Comparison of ENCODE assay signal across 1 cellular context in genomic region chr4:89871211-89871610, GRCh38.
TF ChIP-seq lines count a peak whose summit lies in the region.

No MANE protein-coding gene starts in this region.

TF ChIP-seq in WTC11, 78 proteins besides CTCF, POLR2A, EP300 and RAD21:
- TF ChIP-seq E2F1 (CRISPR knock-in tag; IDR thresholded peaks at IDR 0.05) = no peak
- no peak for TF ChIP-seq ZNF121 (CRISPR knock-in tag; IDR thresholded peaks at IDR 0.05)
- TF ChIP-seq, protein P1, sequence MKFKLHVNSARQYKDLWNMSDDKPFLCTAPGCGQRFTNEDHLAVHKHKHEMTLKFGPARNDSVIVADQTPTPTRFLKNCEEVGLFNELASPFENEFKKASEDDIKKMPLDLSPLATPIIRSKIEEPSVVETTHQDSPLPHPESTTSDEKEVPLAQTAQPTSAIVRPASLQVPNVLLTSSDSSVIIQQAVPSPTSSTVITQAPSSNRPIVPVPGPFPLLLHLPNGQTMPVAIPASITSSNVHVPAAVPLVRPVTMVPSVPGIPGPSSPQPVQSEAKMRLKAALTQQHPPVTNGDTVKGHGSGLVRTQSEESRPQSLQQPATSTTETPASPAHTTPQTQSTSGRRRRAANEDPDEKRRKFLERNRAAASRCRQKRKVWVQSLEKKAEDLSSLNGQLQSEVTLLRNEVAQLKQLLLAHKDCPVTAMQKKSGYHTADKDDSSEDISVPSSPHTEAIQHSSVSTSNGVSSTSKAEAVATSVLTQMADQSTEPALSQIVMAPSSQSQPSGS (CRISPR knock-in tag; IDR thresholded peaks at IDR 0.05; ENCODE audit: borderline replicate concordance, low read depth) = no peak
- no peak for TF ChIP-seq RORB (CRISPR knock-in tag; IDR thresholded peaks at IDR 0.05)
- TF ChIP-seq, protein P2, sequence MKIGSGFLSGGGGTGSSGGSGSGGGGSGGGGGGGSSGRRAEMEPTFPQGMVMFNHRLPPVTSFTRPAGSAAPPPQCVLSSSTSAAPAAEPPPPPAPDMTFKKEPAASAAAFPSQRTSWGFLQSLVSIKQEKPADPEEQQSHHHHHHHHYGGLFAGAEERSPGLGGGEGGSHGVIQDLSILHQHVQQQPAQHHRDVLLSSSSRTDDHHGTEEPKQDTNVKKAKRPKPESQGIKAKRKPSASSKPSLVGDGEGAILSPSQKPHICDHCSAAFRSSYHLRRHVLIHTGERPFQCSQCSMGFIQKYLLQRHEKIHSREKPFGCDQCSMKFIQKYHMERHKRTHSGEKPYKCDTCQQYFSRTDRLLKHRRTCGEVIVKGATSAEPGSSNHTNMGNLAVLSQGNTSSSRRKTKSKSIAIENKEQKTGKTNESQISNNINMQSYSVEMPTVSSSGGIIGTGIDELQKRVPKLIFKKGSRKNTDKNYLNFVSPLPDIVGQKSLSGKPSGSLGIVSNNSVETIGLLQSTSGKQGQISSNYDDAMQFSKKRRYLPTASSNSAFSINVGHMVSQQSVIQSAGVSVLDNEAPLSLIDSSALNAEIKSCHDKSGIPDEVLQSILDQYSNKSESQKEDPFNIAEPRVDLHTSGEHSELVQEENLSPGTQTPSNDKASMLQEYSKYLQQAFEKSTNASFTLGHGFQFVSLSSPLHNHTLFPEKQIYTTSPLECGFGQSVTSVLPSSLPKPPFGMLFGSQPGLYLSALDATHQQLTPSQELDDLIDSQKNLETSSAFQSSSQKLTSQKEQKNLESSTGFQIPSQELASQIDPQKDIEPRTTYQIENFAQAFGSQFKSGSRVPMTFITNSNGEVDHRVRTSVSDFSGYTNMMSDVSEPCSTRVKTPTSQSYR (CRISPR knock-in tag; IDR thresholded peaks at IDR 0.05) = no peak
- TF ChIP-seq ETV6 (CRISPR knock-in tag; IDR thresholded peaks at IDR 0.05) = no peak
- no peak for TF ChIP-seq NR3C1 (CRISPR knock-in tag; conservative IDR thresholded peaks at IDR 0.05; ENCODE audit: low read depth)
- no peak for TF ChIP-seq NFATC4 (CRISPR knock-in tag; IDR thresholded peaks at IDR 0.05)
- TF ChIP-seq, protein P3, sequence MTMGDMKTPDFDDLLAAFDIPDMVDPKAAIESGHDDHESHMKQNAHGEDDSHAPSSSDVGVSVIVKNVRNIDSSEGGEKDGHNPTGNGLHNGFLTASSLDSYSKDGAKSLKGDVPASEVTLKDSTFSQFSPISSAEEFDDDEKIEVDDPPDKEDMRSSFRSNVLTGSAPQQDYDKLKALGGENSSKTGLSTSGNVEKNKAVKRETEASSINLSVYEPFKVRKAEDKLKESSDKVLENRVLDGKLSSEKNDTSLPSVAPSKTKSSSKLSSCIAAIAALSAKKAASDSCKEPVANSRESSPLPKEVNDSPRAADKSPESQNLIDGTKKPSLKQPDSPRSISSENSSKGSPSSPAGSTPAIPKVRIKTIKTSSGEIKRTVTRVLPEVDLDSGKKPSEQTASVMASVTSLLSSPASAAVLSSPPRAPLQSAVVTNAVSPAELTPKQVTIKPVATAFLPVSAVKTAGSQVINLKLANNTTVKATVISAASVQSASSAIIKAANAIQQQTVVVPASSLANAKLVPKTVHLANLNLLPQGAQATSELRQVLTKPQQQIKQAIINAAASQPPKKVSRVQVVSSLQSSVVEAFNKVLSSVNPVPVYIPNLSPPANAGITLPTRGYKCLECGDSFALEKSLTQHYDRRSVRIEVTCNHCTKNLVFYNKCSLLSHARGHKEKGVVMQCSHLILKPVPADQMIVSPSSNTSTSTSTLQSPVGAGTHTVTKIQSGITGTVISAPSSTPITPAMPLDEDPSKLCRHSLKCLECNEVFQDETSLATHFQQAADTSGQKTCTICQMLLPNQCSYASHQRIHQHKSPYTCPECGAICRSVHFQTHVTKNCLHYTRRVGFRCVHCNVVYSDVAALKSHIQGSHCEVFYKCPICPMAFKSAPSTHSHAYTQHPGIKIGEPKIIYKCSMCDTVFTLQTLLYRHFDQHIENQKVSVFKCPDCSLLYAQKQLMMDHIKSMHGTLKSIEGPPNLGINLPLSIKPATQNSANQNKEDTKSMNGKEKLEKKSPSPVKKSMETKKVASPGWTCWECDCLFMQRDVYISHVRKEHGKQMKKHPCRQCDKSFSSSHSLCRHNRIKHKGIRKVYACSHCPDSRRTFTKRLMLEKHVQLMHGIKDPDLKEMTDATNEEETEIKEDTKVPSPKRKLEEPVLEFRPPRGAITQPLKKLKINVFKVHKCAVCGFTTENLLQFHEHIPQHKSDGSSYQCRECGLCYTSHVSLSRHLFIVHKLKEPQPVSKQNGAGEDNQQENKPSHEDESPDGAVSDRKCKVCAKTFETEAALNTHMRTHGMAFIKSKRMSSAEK (CRISPR knock-in tag; IDR thresholded peaks at IDR 0.05; ENCODE audit: borderline replicate concordance) = no peak
- TF ChIP-seq RELA (CRISPR knock-in tag; IDR thresholded peaks at IDR 0.05; ENCODE audit: borderline replicate concordance) = no peak
- TF ChIP-seq ARID4B (CRISPR knock-in tag; IDR thresholded peaks at IDR 0.05; ENCODE audit: borderline replicate concordance) = no peak
- no peak for TF ChIP-seq ZBTB43 (CRISPR knock-in tag; IDR thresholded peaks at IDR 0.05)
